In genomic region chr2:206424134-206424533, GRCh38 we compare ENCODE assay signal across 30 cellular contexts. TPM values are rescaled to one million over a fixed set of nuclear protein-coding genes. Genes with fewer than 3 reads are reported as not detected.
"Had no signal": no experiment of that assay in that cellular context is flagged by ENCODE, and none has a peak within 500 bp of the region (broad histone marks: within the 10 kb centered on the region; RNA-seq: fewer than 3 reads in every experiment).

No MANE protein-coding gene starts in this region.

- H3K36me3 ChIP-seq: cardiac muscle cell, left lung, neural progenitor cell, spleen, upper lobe of left lung had no signal

- H2AFZ ChIP-seq: hepatocyte, neural progenitor cell had no signal

- H3K36me3 Mint-ChIP-seq: activated naive CD8-positive, alpha-beta T cell treated with anti-CD3 and anti-CD28 coated beads for 36 hours; immature natural killer cell; mesothelial cell of epicardium; neural progenitor cell had no signal

- FAIRE-seq: endometrium had no signal

- H3K27ac Mint-ChIP-seq: activated B cell treated with CpG ODN at 0.5 μM for 24 hours; activated CD4-positive, alpha-beta T cell treated with anti-CD3 and anti-CD28 coated beads for 36 hours; activated naive CD8-positive, alpha-beta T cell treated with anti-CD3 and anti-CD28 coated beads for 36 hours; activated T-cell treated with anti-CD3 and anti-CD28 coated beads, Interleukin-2, amount 50 U/mL, for 24 hours; activated T-helper 2 cell treated with anti-CD3 and anti-CD28 coated beads, Interferon-gamma antibody, Interleukin-2, Interleukin-4, amounts not matched to agents 10 μg/mL and 5 μg/mL and 100 μg/mL, durations not matched to agents 14 hours and 24 hours and 36 hours; immature natural killer cell; mesothelial cell of epicardium; naive thymus-derived CD8-positive, alpha-beta T cell; neural progenitor cell; progenitor cell of endocrine pancreas; T-helper 17 cell had no signal

- H3K4me3 ChIP-seq: cardiac muscle cell, hepatocyte, left lung, lung, neural progenitor cell, spleen, upper lobe of left lung had no signal

- H3K27ac ChIP-seq: cardiac muscle cell, hepatocyte, left lung, neural progenitor cell, spleen, upper lobe of left lung had no signal

- H3K9me3 Mint-ChIP-seq: activated B cell treated with CpG ODN at 0.5 μM for 24 hours; activated T-helper 2 cell treated with anti-CD3 and anti-CD28 coated beads, Interferon-gamma antibody, Interleukin-2, Interleukin-4, amounts not matched to agents 10 μg/mL and 5 μg/mL and 100 μg/mL, durations not matched to agents 14 hours and 24 hours and 36 hours; neural progenitor cell had no signal

- H3K79me2 ChIP-seq: hepatocyte had no signal

- H3K27me3 ChIP-seq: cardiac muscle cell, hepatocyte, left lung, neural progenitor cell, upper lobe of left lung had no signal

- H3K4me1 Mint-ChIP-seq: activated B cell treated with CpG ODN at 0.5 μM for 24 hours; activated CD4-positive, alpha-beta T cell treated with anti-CD3 and anti-CD28 coated beads for 36 hours; activated naive CD8-positive, alpha-beta T cell treated with anti-CD3 and anti-CD28 coated beads for 36 hours; immature natural killer cell; naive thymus-derived CD8-positive, alpha-beta T cell; neural progenitor cell had no signal

- H3K4me1 ChIP-seq: left lung, neural progenitor cell, spleen had no signal

- H3K4me3 Mint-ChIP-seq: activated B cell treated with CpG ODN at 0.5 μM for 24 hours; activated CD4-positive, alpha-beta T cell treated with anti-CD3 and anti-CD28 coated beads for 36 hours; activated naive CD8-positive, alpha-beta T cell treated with anti-CD3 and anti-CD28 coated beads for 36 hours; activated T-cell treated with anti-CD3 and anti-CD28 coated beads, Interleukin-2, amount 50 U/mL, for 24 hours; immature natural killer cell; mesothelial cell of epicardium; naive thymus-derived CD8-positive, alpha-beta T cell; neural progenitor cell; T-helper 17 cell had no signal

- H3K4me2 ChIP-seq: hepatocyte, neural progenitor cell had no signal

- H3K9me3 ChIP-seq: left lung, upper lobe of left lung had no signal

- H3K9ac ChIP-seq: neural progenitor cell had no signal

- DNase-seq: activated B cell treated with CpG ODN at 0.5 μM for 24 hours; activated CD4-positive, alpha-beta T cell treated with anti-CD3 and anti-CD28 coated beads for 36 hours; activated CD4-positive, alpha-beta T cell treated with anti-CD3 and anti-CD28 coated beads, Interleukin-2, amount 50 U/mL, for 4 hours; activated CD8-positive, alpha-beta memory T cell treated with anti-CD3 and anti-CD28 coated beads for 24 hours; activated CD8-positive, alpha-beta memory T cell treated with anti-CD3 and anti-CD28 coated beads, Interleukin-2, amount 50 U/mL, for 4 hours; activated naive CD4-positive, alpha-beta T cell treated with Interleukin-2 at 50 U/mL for 16 hours; activated naive CD8-positive, alpha-beta T cell treated with anti-CD3 and anti-CD28 coated beads for 36 hours; activated T-cell treated with anti-CD3 and anti-CD28 coated beads, Interleukin-2, amount 50 U/mL, for 24 hours; amniotic stem cell; effector CD4-positive, alpha-beta T cell; erythroblast; foreskin melanocyte; glutamatergic neuron; immature natural killer cell; kidney glomerular epithelial cell; left lung; naive thymus-derived CD8-positive, alpha-beta T cell; spleen; stimulated activated CD4-positive, alpha-beta T cell treated with anti-CD3 and anti-CD28 coated beads, Interleukin-4, amount 100 ng/mL, for 1 hour; stimulated activated naive CD4-positive, alpha-beta T cell treated with Interleukin-2 at 50 U/mL for 16 hours; T-helper 17 cell; upper lobe of left lung had no signal

RNA-seq across cellular contexts. Expression of gene ADAM23, which starts 19.2 kb away (rescaled TPM):
- polyA plus RNA-seq: immature natural killer cell had no signal
